Comparison of ENCODE assay signal across 17 cellular contexts in the genomic region with DNA sequence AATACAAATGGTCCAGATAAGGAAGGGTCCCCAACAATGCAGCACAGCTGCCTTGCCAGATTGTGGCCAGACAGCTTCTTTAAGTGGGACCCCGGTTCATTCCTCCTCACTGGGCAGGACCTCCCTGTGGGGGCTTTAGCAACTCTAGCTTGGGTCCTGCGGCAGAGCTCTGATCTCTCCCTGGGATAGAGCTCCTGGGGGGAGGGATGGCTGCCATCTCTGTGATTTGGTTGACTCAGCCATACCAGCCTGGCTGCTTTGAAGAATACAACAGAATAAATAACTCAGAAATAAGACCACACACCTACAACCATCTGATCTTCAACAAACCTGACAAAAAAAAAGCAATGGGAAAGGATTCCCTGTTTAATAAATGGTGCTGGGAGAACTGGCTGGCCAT. TPM values are rescaled to one million over a fixed set of nuclear protein-coding genes. Genes with fewer than 3 reads are reported as not detected.
DNase-seq lines count a peak whose midpoint lies in the region; ATAC-seq and TF ChIP-seq lines count a peak whose summit lies in the region.
"Had no signal": no experiment of that assay in that cellular context is flagged by ENCODE, and none has a peak within 500 bp of the region (broad histone marks: within the 10 kb centered on the region; RNA-seq: fewer than 3 reads in every experiment).

No MANE protein-coding gene starts in this region.

- H3K36me3 ChIP-seq in SJSA1 (no peaks in the 10 kb centered on the region), mesodermal cell (ENCODE audit: control insufficient read depth, insufficient read depth, low read length) (no peaks in the 10 kb centered on the region), sigmoid colon (no peaks in the 10 kb centered on the region), ascending aorta (no peaks in the 10 kb centered on the region)
- H3K36me3 ChIP-seq: BLaER1 had no signal

- no peaks in the 10 kb centered on the region for H3K9me3 ChIP-seq in SJSA1 (replicated peaks)
- no peaks in the 10 kb centered on the region for H3K9me3 ChIP-seq in mesodermal cell (ENCODE audit: control insufficient read depth, low read length)
- no peaks in the 10 kb centered on the region for H3K9me3 ChIP-seq in sigmoid colon
- no peaks in the 10 kb centered on the region for H3K9me3 ChIP-seq in ascending aorta
- H3K9me3 ChIP-seq: BLaER1, Caco-2 had no signal

- intact Hi-C loops in sigmoid colon (cut with DNase I) (no loop called here), ascending aorta (cut with DNase I) (no loop called here)

- no peak overlapping the region for H3K4me3 ChIP-seq in SJSA1
- no peak overlapping the region for H3K4me3 ChIP-seq in mesodermal cell (ENCODE audit: extremely low read depth, insufficient read depth, low read length, poor library complexity, severe bottlenecking)
- no peak overlapping the region for H3K4me3 ChIP-seq in sigmoid colon
- H3K4me3 ChIP-seq in ascending aorta = no peak overlapping the region
- H3K4me3 ChIP-seq: BLaER1 had no signal

- H3K27me3 ChIP-seq in SJSA1 (replicated peaks) (no peaks in the 10 kb centered on the region), sigmoid colon (no peaks in the 10 kb centered on the region), ascending aorta (no peaks in the 10 kb centered on the region)
- H3K27me3 ChIP-seq: BLaER1 had no signal

- 25 to 76% methylated on average over 1 to 2 of the region's 2 CpGs for WGBS in mesodermal cell (ENCODE audit: insufficient coverage in 2 of 2), 2 experiments
- 76 to 88% methylated on average over 2 of the region's 2 CpGs for WGBS in sigmoid colon, 2 donors

- peak overlapping the region; percentile 18 for H3K27ac ChIP-seq in SJSA1
- peak overlapping the region; percentile 36 for H3K27ac ChIP-seq in mesodermal cell (ENCODE audit: low read depth, low read length, severe bottlenecking)
- peak overlapping the region in 3 of 4 donors; percentile 19 to 61 (median 32) for H3K27ac ChIP-seq in sigmoid colon
- no peak overlapping the region for H3K27ac ChIP-seq in ascending aorta
- H3K27ac ChIP-seq: 22Rv1, BLaER1, C4-2B had no signal

- TF ChIP-seq POLR2A in sigmoid colon (IDR thresholded peaks at IDR 0.05) = no peak

- peaks cover 23% of the 10 kb centered on the region for H3K4me1 ChIP-seq in SJSA1 (replicated peaks)
- peaks cover 4% of the 10 kb centered on the region for H3K4me1 ChIP-seq in mesodermal cell (ENCODE audit: control insufficient read depth, insufficient read depth, low read length, poor library complexity, severe bottlenecking)
- H3K4me1 ChIP-seq in sigmoid colon = peaks cover 0 to 13% (median 5%) of the 10 kb centered on the region in 4 donors
- H3K4me1 ChIP-seq in ascending aorta = no peaks in the 10 kb centered on the region
- H3K4me1 ChIP-seq: BLaER1, Caco-2 had no signal

- no peak for TF ChIP-seq CTCF in sigmoid colon (IDR thresholded peaks at IDR 0.05)
- TF ChIP-seq CTCF in ascending aorta (IDR thresholded peaks at IDR 0.05) = no peak

- TF ChIP-seq EP300 in sigmoid colon (IDR thresholded peaks at IDR 0.05) = no peak

- DNase-seq in SJSA1 (ENCODE audit: low read depth in 1 of 2, low spot score in 2 of 2) = peak; percentile 57 to 68
- no peak for DNase-seq in sigmoid colon
- DNase-seq in NCI-H2107 treated with DMSO at 0.1 percent for 48 hours (lab: John Stamatoyannopoulos, UW; ENCODE audit: unreplicated experiment) = no peak
- no peak for DNase-seq in ascending aorta (ENCODE audit: low spot score in 2 of 2)
- DNase-seq: Caco-2; CD4-positive, CD25-positive, alpha-beta regulatory T cell; CD8-positive, alpha-beta T cell; DMS153; DND-41; GOT3; H7; HCEC 1CT had no signal

- ATAC-seq in HG03469 (IDR thresholded peaks at IDR 0.05; ENCODE audit: unreplicated experiment) = no peak
- ATAC-seq: CD8-positive, alpha-beta T cell had no signal

RNA-seq across cellular contexts. Expression of gene ROR2, which starts 22.7 kb away (rescaled TPM):
- total RNA-seq in SJSA1 (2014; rRNA removed; shearing (Covaris generic)) = 0.44 and 0.66 TPM in 2 replicates
- polyA plus RNA-seq in mesodermal cell (2013, experiment 1 of 2) = 10.1 TPM
- polyA plus RNA-seq in mesodermal cell (2013, experiment 2 of 2) = 9.2 TPM
- total RNA-seq in sigmoid colon (10 to 100 TPM; 51.4 to 81.7 (median 59.8) TPM), ascending aorta (0.32 TPM)
- polyA plus RNA-seq in sigmoid colon = 1 to 10 TPM in 2 of 3 donors, under 1 TPM in 1; 0.46 to 7.6 (median 1.2) TPM
- polyA plus RNA-seq: CD4-positive, CD25-positive, alpha-beta regulatory T cell had no signal

Comparison
In these comparisons a context has a peak if more than half of its experiments do, and no peak if none do; other contexts are left out.
1. DNase-seq: peak in SJSA1 (2 of 2); none in sigmoid colon (single experiment), NCI-H2107 treated with DMSO at 0.1 percent for 48 hours (single experiment) and ascending aorta (0 of 2).
2. H3K27ac ChIP-seq: peak in SJSA1 (single experiment), mesodermal cell (single experiment) and sigmoid colon (3 of 4); none in ascending aorta (0 of 2).
3. RNA of gene ROR2, which starts 22.7 kb away (total RNA-seq): 51.4 to 81.7 TPM in sigmoid colon; 0.44 to 0.66 TPM in SJSA1 and 0.32 TPM in ascending aorta (single experiment); every median in the first group is over 10 times any median in the second.